ENCODE assay signal across 8 cellular contexts in genomic region chr16:30997887-30998711, GRCh38. TPM values are rescaled to one million over a fixed set of nuclear protein-coding genes. Genes with fewer than 3 reads are reported as not detected.
DNase-seq lines count a peak whose midpoint lies in the region; ATAC-seq, FAIRE-seq and TF ChIP-seq lines count a peak whose summit lies in the region.

No MANE protein-coding gene starts in this region.

- H2AFZ ChIP-seq in fibroblast of lung (ENCODE audit: low read length) = no peak overlapping the region

- H3K4me2 ChIP-seq in fibroblast of lung (ENCODE audit: extremely low read depth, insufficient read depth, low read length) = peak overlapping the region; percentile 93

- no peak for TF ChIP-seq CTCF in fibroblast of lung (conservative IDR thresholded peaks at IDR 0.05 in 1 of 2, IDR thresholded peaks at IDR 0.05 in 1 of 2; ENCODE audit: low read depth in 1 of 2, low read length in 2 of 2)
- no peak for TF ChIP-seq CTCF in pancreas (IDR thresholded peaks at IDR 0.05)
- TF ChIP-seq CTCF in endothelial cell (IDR thresholded peaks at IDR 0.05; ENCODE audit: unreplicated experiment) = no peak

- FAIRE-seq in pancreas (lab: Jason Lieb, UNC) = no peak

- peak in 3 of 4 donors; percentile 3 to 28 (median 12) for ATAC-seq in pancreas
- ATAC-seq in GM18870 (IDR thresholded peaks at IDR 0.05; ENCODE audit: unreplicated experiment) = no peak
- ATAC-seq in HG02571 (IDR thresholded peaks at IDR 0.05; ENCODE audit: unreplicated experiment) = no peak

- H3K9me3 Mint-ChIP-seq in endothelial cell (ENCODE audit: unreplicated experiment) = no peaks in the 10 kb centered on the region

- peaks cover 3% of the 10 kb centered on the region for H3K4me1 Mint-ChIP-seq in endothelial cell (ENCODE audit: unreplicated experiment)

- intact Hi-C loops in pancreas (cut with DNase I) = no loop called here

- peaks cover 6% of the 10 kb centered on the region for H3K27me3 Mint-ChIP-seq in endothelial cell (ENCODE audit: unreplicated experiment)

- H3K9me3 ChIP-seq in fibroblast of lung (ENCODE audit: control insufficient read depth, insufficient read depth, low read depth, low read length) (no peaks in the 10 kb centered on the region), pancreas (no peaks in the 10 kb centered on the region)

- H3K27ac Mint-ChIP-seq in endothelial cell (ENCODE audit: unreplicated experiment) = no peak overlapping the region

- peaks cover 3% of the 10 kb centered on the region for H3K36me3 Mint-ChIP-seq in endothelial cell (ENCODE audit: low read depth, unreplicated experiment)

- peaks cover 21% of the 10 kb centered on the region for H3K4me1 ChIP-seq in fibroblast of lung (ENCODE audit: control insufficient read depth, extremely low read depth, insufficient read depth, low read length)
- H3K4me1 ChIP-seq in pancreas = peaks cover 3 to 4% (median 3%) of the 10 kb centered on the region in 3 donors

- no peaks in the 10 kb centered on the region for H3K79me2 ChIP-seq in fibroblast of lung (ENCODE audit: control insufficient read depth, insufficient read depth, low read length)

- no peaks in the 10 kb centered on the region for H4K20me1 ChIP-seq in fibroblast of lung (ENCODE audit: control insufficient read depth, extremely low read depth, insufficient read depth, low read length)

- peak overlapping the region; percentile 95 for H3K27ac ChIP-seq in fibroblast of lung (ENCODE audit: insufficient read depth, low read length)
- peak overlapping the region in 3 of 4 donors; percentile 11 to 63 (median 17) for H3K27ac ChIP-seq in pancreas

- peaks cover 3% of the 10 kb centered on the region for H3K36me3 ChIP-seq in fibroblast of lung (ENCODE audit: control insufficient read depth, insufficient read depth, low read length)
- no peaks in the 10 kb centered on the region for H3K36me3 ChIP-seq in pancreas

- no peak overlapping the region for H3K4me3 Mint-ChIP-seq in endothelial cell (ENCODE audit: unreplicated experiment)

- WGBS in pancreas, 2 donors = 71 to 75% methylated on average over 18 of the region's 18 CpGs

- H3K4me3 ChIP-seq in fibroblast of lung (replicated peaks in 1 of 4; ENCODE audit: control extremely low read depth in 1 of 4, insufficient read depth in 1 of 4, low read depth in 3 of 4, low read length in 4 of 4) = peak overlapping the region in 3 of 4 experiments; percentile 9 to 67 (median 22)
- no peak overlapping the region for H3K4me3 ChIP-seq in pancreas

- H3K27me3 ChIP-seq in fibroblast of lung (ENCODE audit: control insufficient read depth, insufficient read depth, low read length) (no peaks in the 10 kb centered on the region), pancreas (no peaks in the 10 kb centered on the region)

- peak overlapping the region; percentile 50 for H3K9ac ChIP-seq in fibroblast of lung (ENCODE audit: insufficient read depth, low read length)

- DNase-seq in ELF-1 (ENCODE audit: low read depth, low spot score) (peak; percentile 61), RKO (ENCODE audit: low spot score) (peak; percentile 92), fibroblast of lung (ENCODE audit: low read depth in 2 of 2) (peak; percentile 59 to 92), pancreas (no peak), endothelial cell (ENCODE audit: low spot score) (no peak), retina (no peak)

RNA-seq across cellular contexts. Expression of gene STX1B, which starts 12.3 kb away (rescaled TPM):
- total RNA-seq in fibroblast of lung (1.3 and 2.1 TPM in 2 replicates), pancreas (1 to 10 TPM in 1 of 6 donors, under 1 TPM in 5; 0.16 to 1.4 (median 0.56) TPM), endothelial cell (ENCODE audit: unreplicated experiment) (5.5 TPM)
- polyA plus RNA-seq in fibroblast of lung (1.3 and 4.2 TPM in 2 replicates), pancreas (1 to 10 TPM in 1 of 2 donors, under 1 TPM in 1; 0.82 to 2.4 TPM)
- 1.4 and 4.5 TPM in 2 replicates for polyA plus RNA-seq in fibroblast of lung (2012)
- polyA minus RNA-seq in fibroblast of lung (ENCODE audit: low replicate concordance) = 8.1 and 15.3 TPM in 2 replicates

RNA-seq across cellular contexts. Expression of gene HSD3B7, which starts 13.1 kb away (rescaled TPM):
- total RNA-seq in fibroblast of lung (32.9 and 47.9 TPM in 2 replicates), pancreas (10 to 100 TPM; 14.2 to 32.1 (median 17.3) TPM), endothelial cell (ENCODE audit: unreplicated experiment) (5.3 TPM)
- polyA plus RNA-seq in fibroblast of lung (13.2 and 15.9 TPM in 2 replicates), pancreas (10 to 100 TPM; 16.6 to 28.4 TPM)
- 15.9 and 22.1 TPM in 2 replicates for polyA plus RNA-seq in fibroblast of lung (2012)
- polyA minus RNA-seq in fibroblast of lung (ENCODE audit: low replicate concordance) = 54.4 and 72.1 TPM in 2 replicates

RNA-seq across cellular contexts. Expression of gene STX4, which starts 35.3 kb away (rescaled TPM):
- total RNA-seq in fibroblast of lung (28.0 and 37.5 TPM in 2 replicates), pancreas (10 to 100 TPM; 22.2 to 48.9 (median 26.9) TPM), endothelial cell (ENCODE audit: unreplicated experiment) (74.2 TPM)
- polyA plus RNA-seq in fibroblast of lung (42.8 and 53.9 TPM in 2 replicates), pancreas (10 to 100 TPM; 91.8 to 94.4 TPM)
- polyA plus RNA-seq in fibroblast of lung (2012) = 55.8 and 78.3 TPM in 2 replicates
- polyA minus RNA-seq in fibroblast of lung (ENCODE audit: low replicate concordance) = 104 and 156 TPM in 2 replicates

RNA-seq across cellular contexts. Expression of gene SETD1A, which starts 40.5 kb away (rescaled TPM):
- total RNA-seq in fibroblast of lung = 1.5 and 3.5 TPM in 2 replicates
- polyA plus RNA-seq in fibroblast of lung = 1.4 and 2.3 TPM in 2 replicates
- polyA plus RNA-seq in fibroblast of lung (2012) = 9.6 and 10.0 TPM in 2 replicates
- polyA minus RNA-seq in fibroblast of lung (ENCODE audit: low replicate concordance) = 7.0 and 16.1 TPM in 2 replicates
- total RNA-seq in pancreas = 10 to 100 TPM in 1 of 6 donors, 1 to 10 TPM in 5; 6.5 to 10.6 (median 8.3) TPM
- 10 to 100 TPM; 12.8 to 17.9 TPM for polyA plus RNA-seq in pancreas
- 23.4 TPM for total RNA-seq in endothelial cell (ENCODE audit: unreplicated experiment)

RNA-seq across cellular contexts. Expression of gene ORAI3, which starts 49.2 kb away (rescaled TPM):
- total RNA-seq in fibroblast of lung = 44.2 and 74.1 TPM in 2 replicates
- 24.6 and 41.1 TPM in 2 replicates for polyA plus RNA-seq in fibroblast of lung
- 19.0 and 29.7 TPM in 2 replicates for polyA plus RNA-seq in fibroblast of lung (2012)
- 35.2 and 72.6 TPM in 2 replicates for polyA minus RNA-seq in fibroblast of lung (ENCODE audit: low replicate concordance)
- 10 to 100 TPM in 4 of 6 donors, 1 to 10 TPM in 2; 8.6 to 12.5 (median 11.4) TPM for total RNA-seq in pancreas
- polyA plus RNA-seq in pancreas = 10 to 100 TPM in 1 of 2 donors, 1 to 10 TPM in 1; 9.5 to 10.3 TPM
- total RNA-seq in endothelial cell (ENCODE audit: unreplicated experiment) = 42.9 TPM

Comparison
In these comparisons a context has a peak if more than half of its experiments do, and no peak if none do; other contexts are left out.
1. DNase-seq: peak in ELF-1 (single experiment), RKO (single experiment) and fibroblast of lung (2 of 2); none in pancreas (0 of 6), endothelial cell (single experiment) and retina (single experiment).
2. H3K4me3 ChIP-seq: peak in fibroblast of lung (3 of 4); none in pancreas (0 of 4).
3. ATAC-seq: peak in pancreas (3 of 4); none in GM18870 (single experiment) and HG02571 (single experiment).